ENCODE assay signal across 17 cellular contexts in genomic region chr11:122210378-122210995, GRCh38.
A peak's percentile ranks its signal among the peaks of the same experiment; 100 is the strongest.
DNase-seq lines count a peak whose midpoint lies in the region; ATAC-seq and TF ChIP-seq lines count a peak whose summit lies in the region.
"Had no signal": no experiment of that assay in that cellular context is flagged by ENCODE, and none has a peak within 500 bp of the region (broad histone marks: within the 10 kb centered on the region; RNA-seq: fewer than 3 reads in every experiment).

No MANE protein-coding gene starts in this region.

- H2AFZ ChIP-seq in parathyroid adenoma = no peak overlapping the region

- no peak for TF ChIP-seq CTCF in parathyroid adenoma (IDR thresholded peaks at IDR 0.05)

- no peak for DNase-seq in Right ventricle myocardium inferior (ENCODE audit: missing footprints)
- no peak for DNase-seq in cardiac septum (ENCODE audit: low spot score)
- peak; percentile 89 for DNase-seq in globus pallidus (ENCODE audit: low spot score)
- DNase-seq in NCI-H2227 (lab: John Stamatoyannopoulos, UW; ENCODE audit: unreplicated experiment) = no peak
- DNase-seq in NCI-H1092 treated with DMSO at 0.1 percent for 48 hours (lab: John Stamatoyannopoulos, UW) = no peak
- DNase-seq: activated CD4-positive, alpha-beta memory T cell treated with anti-CD3 and anti-CD28 coated beads, Interleukin-2, amount 10 ng/mL, durations not matched to agents 7 days and 5 days; COR-L47; effector memory CD4-positive, alpha-beta T cell; MV-4-11; NCI-H2171 had no signal

- peak overlapping the region; percentile 94 for H3K27ac ChIP-seq in parathyroid adenoma
- H3K27ac ChIP-seq: body of pancreas, pancreas, SJSA1, upper lobe of left lung had no signal

- no peak overlapping the region for H3K4me2 ChIP-seq in parathyroid adenoma (ENCODE audit: low read length)

- no peak overlapping the region for H3K9ac ChIP-seq in parathyroid adenoma

- no peaks in the 10 kb centered on the region for H3K27me3 ChIP-seq in parathyroid adenoma (ENCODE audit: control insufficient read depth, insufficient read depth, low read length)
- H3K27me3 ChIP-seq: body of pancreas, pancreas, SJSA1, upper lobe of left lung had no signal

- H3K79me2 ChIP-seq in parathyroid adenoma = no peaks in the 10 kb centered on the region

- H3K9me3 ChIP-seq in parathyroid adenoma (ENCODE audit: control insufficient read depth, low read length) = no peaks in the 10 kb centered on the region
- H3K9me3 ChIP-seq: body of pancreas, pancreas, SJSA1, upper lobe of left lung had no signal

- intact Hi-C loops in Right ventricle myocardium inferior (cut with DNase I) = loop anchor here (10.0 kb wide), 1 partner anchor 154 kb away; no protein-coding TSS in a partner anchor
- intact Hi-C loops in cardiac septum (cut with DNase I) = loop anchor here (10.0 kb wide), 2 partner anchors 134 to 224 kb away; no protein-coding TSS in a partner anchor

- peaks cover 36% of the 10 kb centered on the region for H3K4me1 ChIP-seq in parathyroid adenoma

- H3K36me3 ChIP-seq in parathyroid adenoma (ENCODE audit: control insufficient read depth, insufficient read depth, low read length) = no peaks in the 10 kb centered on the region
- H3K36me3 ChIP-seq: pancreas, SJSA1, upper lobe of left lung had no signal

- ATAC-seq in Right ventricle myocardium inferior = peak; percentile 21
- no peak for ATAC-seq in GM21576 (IDR thresholded peaks at IDR 0.05; ENCODE audit: unreplicated experiment)
- no peak for ATAC-seq in HG03460 (IDR thresholded peaks at IDR 0.05; ENCODE audit: unreplicated experiment)

- H3K4me3 ChIP-seq in parathyroid adenoma (ENCODE audit: low read depth, low read length) = no peak overlapping the region
- H3K4me3 ChIP-seq: body of pancreas, pancreas, SJSA1, upper lobe of left lung had no signal
